15 cellular contexts compared by ENCODE assay signal in genomic region chr12:90129369-90130030, GRCh38.
"Had no signal": no experiment of that assay in that cellular context is flagged by ENCODE, and none has a peak within 500 bp of the region (broad histone marks: within the 10 kb centered on the region; RNA-seq: fewer than 3 reads in every experiment).

No MANE protein-coding gene starts in this region.

- H3K4me3 Mint-ChIP-seq: activated CD4-positive, alpha-beta memory T cell treated with anti-CD3 and anti-CD28 coated beads for 36 hours; activated naive CD8-positive, alpha-beta T cell treated with anti-CD3 and anti-CD28 coated beads for 36 hours; activated T-cell treated with anti-CD3 and anti-CD28 coated beads, Interleukin-2, amount 50 U/mL, for 4 hours; T-helper 2 cell treated with Interferon-gamma antibody and Interleukin-4, amounts not matched to agents 5 μg/mL and 100 μg/mL, for 36 hours had no signal

- H3K27ac ChIP-seq: esophagus muscularis mucosa, psoas muscle, upper lobe of left lung had no signal

- H3K4me3 ChIP-seq: esophagus muscularis mucosa, psoas muscle, upper lobe of left lung had no signal

- H3K27ac Mint-ChIP-seq: activated CD4-positive, alpha-beta memory T cell treated with anti-CD3 and anti-CD28 coated beads for 36 hours; activated naive CD8-positive, alpha-beta T cell treated with anti-CD3 and anti-CD28 coated beads for 36 hours; T-helper 2 cell treated with Interferon-gamma antibody and Interleukin-4, amounts not matched to agents 5 μg/mL and 100 μg/mL, for 36 hours had no signal

- H3K27me3 Mint-ChIP-seq: activated naive CD8-positive, alpha-beta T cell treated with anti-CD3 and anti-CD28 coated beads for 36 hours had no signal

- DNase-seq: activated CD4-positive, alpha-beta memory T cell treated with anti-CD3 and anti-CD28 coated beads for 36 hours; activated gamma-delta T cell treated with Interleukin-2 at 50 U/mL for 16 hours; activated naive CD8-positive, alpha-beta T cell treated with anti-CD3 and anti-CD28 coated beads for 36 hours; activated T-cell treated with anti-CD3 and anti-CD28 coated beads, Interleukin-2, amount 50 U/mL, for 4 hours; dermis blood vessel endothelial cell; foreskin fibroblast; head of caudate nucleus; islet precursor cell; left ventricle myocardium superior; psoas muscle; stimulated activated naive CD4-positive, alpha-beta T cell treated with Interleukin-2 at 50 U/mL for 16 hours; upper lobe of left lung had no signal

- H3K36me3 ChIP-seq: esophagus muscularis mucosa, upper lobe of left lung had no signal

- H3K4me1 ChIP-seq: esophagus muscularis mucosa, psoas muscle, upper lobe of left lung had no signal

- H3K36me3 Mint-ChIP-seq: activated CD4-positive, alpha-beta memory T cell treated with anti-CD3 and anti-CD28 coated beads for 36 hours; activated naive CD8-positive, alpha-beta T cell treated with anti-CD3 and anti-CD28 coated beads for 36 hours had no signal

- H3K9me3 Mint-ChIP-seq: activated CD4-positive, alpha-beta memory T cell treated with anti-CD3 and anti-CD28 coated beads for 36 hours; activated T-cell treated with anti-CD3 and anti-CD28 coated beads, Interleukin-2, amount 50 U/mL, for 4 hours; T-helper 2 cell treated with Interferon-gamma antibody and Interleukin-4, amounts not matched to agents 5 μg/mL and 100 μg/mL, for 36 hours had no signal

- H3K9me3 ChIP-seq: esophagus muscularis mucosa, psoas muscle, upper lobe of left lung had no signal

- H3K4me1 Mint-ChIP-seq: activated naive CD8-positive, alpha-beta T cell treated with anti-CD3 and anti-CD28 coated beads for 36 hours had no signal

- H3K27me3 ChIP-seq: esophagus muscularis mucosa, upper lobe of left lung had no signal

- ATAC-seq: activated T-cell treated with anti-CD3 and anti-CD28 coated beads, Interleukin-2, amount 50 U/mL, for 4 hours; left ventricle myocardium superior; psoas muscle; sciatic nerve had no signal
